ENCODE assay signal across 8 cellular contexts in genomic region chr1:23619299-23620188, GRCh38.
DNase-seq lines count a peak whose midpoint lies in the region; ATAC-seq and TF ChIP-seq lines count a peak whose summit lies in the region.

No MANE protein-coding gene starts in this region.

- H3K36me3 ChIP-seq in BE2C (no peaks in the 10 kb centered on the region), MG63 (no peaks in the 10 kb centered on the region), mucosa of stomach (ENCODE audit: control insufficient read depth, insufficient read depth, low read length) (no peaks in the 10 kb centered on the region)

- peak overlapping the region; percentile 81 for H3K4me3 Mint-ChIP-seq in activated B cell treated with CpG ODN at 0.5 μM for 24 hours
- H3K4me3 Mint-ChIP-seq in chondrocyte (ENCODE audit: unreplicated experiment): peak overlapping the region; percentile 33
- H3K4me3 Mint-ChIP-seq in stimulated activated memory B cell treated with anti-CD40 and anti-IgM and Interleukin-4, amounts not matched to agents 10 μg/mL and 1 μg/mL and 100 μg/mL, for 72 hours: peak overlapping the region; percentile 82

- H3K36me3 Mint-ChIP-seq in activated B cell treated with CpG ODN at 0.5 μM for 24 hours (ENCODE audit: low read depth): peaks cover 1% of the 10 kb centered on the region
- H3K36me3 Mint-ChIP-seq in chondrocyte (ENCODE audit: low read depth): peaks cover 3% of the 10 kb centered on the region
- H3K36me3 Mint-ChIP-seq in stimulated activated memory B cell treated with anti-CD40 and anti-IgM and Interleukin-4, amounts not matched to agents 10 μg/mL and 1 μg/mL and 100 μg/mL, for 72 hours: peaks cover 5% of the 10 kb centered on the region

- H3K27me3 ChIP-seq in BE2C (no peaks in the 10 kb centered on the region), MG63 (peaks cover 10% of the 10 kb centered on the region), mucosa of stomach (ENCODE audit: control insufficient read depth, insufficient read depth, low read length) (peaks cover 5% of the 10 kb centered on the region)

- DNase-seq in BE2C (peak; percentile 55), MG63 (peak; percentile 12), activated B cell treated with CpG ODN at 0.5 μM for 24 hours (peak; percentile 75), chondrocyte (ENCODE audit: low spot score) (no peak), KG1 (lab: John Stamatoyannopoulos, UW) (no peak)

- peak overlapping the region; percentile 52 for H3K9ac ChIP-seq in mucosa of stomach (ENCODE audit: low read length)

- ATAC-seq in GM21423 (IDR thresholded peaks at IDR 0.05; ENCODE audit: unreplicated experiment): peak; percentile 69
- peak; percentile 81 for ATAC-seq in activated B cell treated with CpG ODN at 0.5 μM for 24 hours (ENCODE audit: low read depth)
- ATAC-seq in stimulated activated memory B cell treated with anti-CD40 and anti-IgM and Interleukin-4, amounts not matched to agents 10 μg/mL and 1 μg/mL and 100 μg/mL, for 72 hours: peak; percentile 94

- POLR2A ChIA-PET in activated B cell treated with CpG ODN at 0.5 μM for 24 hours (lab: Charles Lee): interaction anchor here (0.6 to 7.1 kb wide), 23 partner anchors 8 to 861 kb away, joined by 3 to 185 read pairs (median 5); partner anchors contain the start of gene ID3

- H3K9me3 Mint-ChIP-seq in activated B cell treated with CpG ODN at 0.5 μM for 24 hours: peaks cover 3% of the 10 kb centered on the region
- no peaks in the 10 kb centered on the region for H3K9me3 Mint-ChIP-seq in chondrocyte (ENCODE audit: low read depth)
- peaks cover 4% of the 10 kb centered on the region for H3K9me3 Mint-ChIP-seq in stimulated activated memory B cell treated with anti-CD40 and anti-IgM and Interleukin-4, amounts not matched to agents 10 μg/mL and 1 μg/mL and 100 μg/mL, for 72 hours

- peaks cover 92% of the 10 kb centered on the region for H3K4me1 Mint-ChIP-seq in activated B cell treated with CpG ODN at 0.5 μM for 24 hours
- H3K4me1 Mint-ChIP-seq in chondrocyte (ENCODE audit: low read depth): peaks cover 4% of the 10 kb centered on the region
- peaks cover 82% of the 10 kb centered on the region for H3K4me1 Mint-ChIP-seq in stimulated activated memory B cell treated with anti-CD40 and anti-IgM and Interleukin-4, amounts not matched to agents 10 μg/mL and 1 μg/mL and 100 μg/mL, for 72 hours

- H3K27me3 Mint-ChIP-seq in activated B cell treated with CpG ODN at 0.5 μM for 24 hours (no peaks in the 10 kb centered on the region), chondrocyte (ENCODE audit: low read depth) (peaks cover 35% of the 10 kb centered on the region)
- H3K27me3 Mint-ChIP-seq in stimulated activated memory B cell treated with anti-CD40 and anti-IgM and Interleukin-4, amounts not matched to agents 10 μg/mL and 1 μg/mL and 100 μg/mL, for 72 hours: no peaks in the 10 kb centered on the region

- H3K4me3 ChIP-seq in BE2C (ENCODE audit: low read depth, low read length): peak overlapping the region; percentile 34
- no peak overlapping the region for H3K4me3 ChIP-seq in MG63
- H3K4me3 ChIP-seq in mucosa of stomach (ENCODE audit: low read length): no peak overlapping the region

- CTCF ChIA-PET in activated B cell treated with CpG ODN at 0.5 μM for 24 hours (lab: Charles Lee): interaction anchor here (0.6 to 4.3 kb wide), 9 partner anchors 15 to 122 kb away, joined by 3 to 31 read pairs (median 7); partner anchors contain the start of gene ID3

- H3K4me1 ChIP-seq in BE2C: no peaks in the 10 kb centered on the region
- peaks cover 5% of the 10 kb centered on the region for H3K4me1 ChIP-seq in mucosa of stomach (ENCODE audit: control insufficient read depth, insufficient read depth, low read length)

- H3K9me3 ChIP-seq in BE2C: no peaks in the 10 kb centered on the region
- H3K9me3 ChIP-seq in MG63: no peaks in the 10 kb centered on the region
- H3K9me3 ChIP-seq in mucosa of stomach (ENCODE audit: control insufficient read depth, low read length): no peaks in the 10 kb centered on the region

- intact Hi-C loops in activated B cell treated with CpG ODN at 0.5 μM for 24 hours (cut with micrococcal nuclease): loop anchor here (1.0 to 2.0 kb wide), 6 partner anchors 10 to 65 kb away; partner anchors contain the start of gene ID3

- H3K27ac Mint-ChIP-seq in activated B cell treated with CpG ODN at 0.5 μM for 24 hours: peak overlapping the region; percentile 91
- H3K27ac Mint-ChIP-seq in chondrocyte (ENCODE audit: unreplicated experiment): no peak overlapping the region
- H3K27ac Mint-ChIP-seq in stimulated activated memory B cell treated with anti-CD40 and anti-IgM and Interleukin-4, amounts not matched to agents 10 μg/mL and 1 μg/mL and 100 μg/mL, for 72 hours: peak overlapping the region; percentile 89

- TF ChIP-seq CTCF in BE2C (IDR thresholded peaks at IDR 0.05; ENCODE audit: low read depth, low read length) (no peak), activated B cell treated with CpG ODN at 0.5 μM for 24 hours (IDR thresholded peaks at IDR 0.05) (no peak), chondrocyte (IDR thresholded peaks at IDR 0.05) (no peak)

Comparison
In these comparisons a context has a peak if more than half of its experiments do, and no peak if none do; other contexts are left out.
1. DNase-seq: peak in BE2C (single experiment), MG63 (single experiment) and activated B cell treated with CpG ODN at 0.5 μM for 24 hours (single experiment); none in chondrocyte (single experiment) and KG1 (single experiment).
2. Peak in every context shown above with its lines, with median percentiles within 50 percentile points of each other: ATAC-seq and H3K4me3 Mint-ChIP-seq.